Comparison of ENCODE assay signal across 21 cellular contexts in the genomic region with DNA sequence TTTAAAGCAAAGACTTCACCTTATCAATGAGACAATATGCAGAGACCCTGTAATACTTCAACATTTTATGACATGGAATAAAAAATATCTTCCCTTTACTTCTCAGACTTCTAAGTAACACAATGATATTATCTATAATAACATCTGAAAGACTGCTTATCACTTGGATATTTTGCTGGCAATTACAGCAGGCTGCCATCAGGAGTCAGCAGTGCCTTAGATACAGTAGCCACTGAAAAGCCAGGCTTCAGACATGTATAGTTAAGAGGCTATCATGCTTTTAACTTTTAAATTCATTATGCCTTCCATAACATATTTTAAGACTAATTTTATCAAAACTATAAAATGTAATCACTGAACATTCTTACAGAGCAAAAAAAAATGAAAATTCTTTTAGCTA.
A peak's percentile ranks its signal among the peaks of the same experiment; 100 is the strongest.
DNase-seq lines count a peak whose midpoint lies in the region; ATAC-seq and TF ChIP-seq lines count a peak whose summit lies in the region.
"Had no signal": no experiment of that assay in that cellular context is flagged by ENCODE, and none has a peak within 500 bp of the region (broad histone marks: within the 10 kb centered on the region; RNA-seq: fewer than 3 reads in every experiment).

No MANE protein-coding gene starts in this region.

- no peaks in the 10 kb centered on the region for H4K20me1 ChIP-seq in Loucy (ENCODE audit: insufficient read depth, low read length, poor library complexity, severe bottlenecking)

- no peaks in the 10 kb centered on the region for H3K79me2 ChIP-seq in Loucy (ENCODE audit: insufficient read depth, low read length)

- peak; percentile 14; the same call in 1 of the 2 replicates for TF ChIP-seq CTCF in Loucy (conservative IDR thresholded peaks at IDR 0.05; ENCODE audit: low read length)
- no peak for TF ChIP-seq CTCF in WTC11 (IDR thresholded peaks at IDR 0.05)
- TF ChIP-seq CTCF in progenitor cell of endocrine pancreas (IDR thresholded peaks at IDR 0.05; ENCODE audit: unreplicated experiment) = peak; percentile 15

- H3K27ac Mint-ChIP-seq in WTC11 (no peak overlapping the region), progenitor cell of endocrine pancreas (no peak overlapping the region)
- H3K27ac Mint-ChIP-seq in stimulated activated naive B cell treated with anti-CD40 and anti-IgM and Interleukin-4, amounts not matched to agents 10 μg/mL and 1 μg/mL and 100 μg/mL, for 72 hours = no peak overlapping the region
- H3K27ac Mint-ChIP-seq: activated B cell treated with CpG ODN at 0.5 μM for 24 hours; activated T-helper 2 cell treated with anti-CD3 and anti-CD28 coated beads, Interferon-gamma antibody, Interleukin-2, Interleukin-4, amounts not matched to agents 10 μg/mL and 5 μg/mL and 100 μg/mL, durations not matched to agents 14 hours and 24 hours and 36 hours; CD8-positive, alpha-beta memory T cell; naive thymus-derived CD4-positive, alpha-beta T cell; stimulated activated naive CD8-positive, alpha-beta T cell treated with anti-CD3 and anti-CD28 coated beads, Interleukin-15, amount 100 ng/mL, for 72 hours had no signal

- peak; percentile 48 for ATAC-seq in WTC11
- no peak for ATAC-seq in GM21526 (IDR thresholded peaks at IDR 0.05; ENCODE audit: low FRiP score, unreplicated experiment)
- no peak for ATAC-seq in stimulated activated naive B cell treated with anti-CD40 and anti-IgM and Interleukin-4, amounts not matched to agents 10 μg/mL and 1 μg/mL and 100 μg/mL, for 72 hours (replicated peaks)
- ATAC-seq: GM12878; naive thymus-derived CD4-positive, alpha-beta T cell; psoas muscle; stimulated activated naive CD8-positive, alpha-beta T cell treated with anti-CD3 and anti-CD28 coated beads, Interleukin-15, amount 100 ng/mL, for 72 hours; upper lobe of right lung had no signal

- DNase-seq in DMS53 (lab: John Stamatoyannopoulos, UW) = peak; percentile 13
- DNase-seq in DMS53 treated with DMSO at 0.1 percent for 48 hours (lab: John Stamatoyannopoulos, UW; ENCODE audit: unreplicated experiment) = no peak
- DNase-seq in WTC11 (ENCODE audit: low spot score) = peak; percentile 15
- no peak for DNase-seq in progenitor cell of endocrine pancreas (ENCODE audit: low spot score, unreplicated experiment)
- no peak for DNase-seq in SW480 (ENCODE audit: low spot score)
- DNase-seq in stimulated activated naive B cell treated with anti-CD40 and anti-IgM and Interleukin-4, amounts not matched to agents 10 μg/mL and 1 μg/mL and 100 μg/mL, for 72 hours = no peak
- DNase-seq: activated B cell treated with CpG ODN at 0.5 μM for 24 hours; amniotic stem cell; CD8-positive, alpha-beta memory T cell; naive thymus-derived CD4-positive, alpha-beta T cell; NCI-H2029; NCI-H524 treated with DMSO at 0.1 percent for 48 hours; psoas muscle; stimulated activated naive CD8-positive, alpha-beta T cell treated with anti-CD3 and anti-CD28 coated beads, Interleukin-15, amount 100 ng/mL, for 72 hours; SW 1271; upper lobe of right lung had no signal

- H3F3A ChIP-seq in Loucy (ENCODE audit: low read depth) = no peaks in the 10 kb centered on the region

- H3K9me3 ChIP-seq in Loucy (ENCODE audit: insufficient read depth, low read depth, low read length) = peaks cover 5% of the 10 kb centered on the region; the same call in 1 of the 2 replicates
- H3K9me3 ChIP-seq: psoas muscle, upper lobe of right lung had no signal

- peaks cover 2% of the 10 kb centered on the region; the same call in 1 of the 2 replicates for H3K4me1 Mint-ChIP-seq in WTC11
- H3K4me1 Mint-ChIP-seq in progenitor cell of endocrine pancreas (ENCODE audit: low read depth) = no peaks in the 10 kb centered on the region
- no peaks in the 10 kb centered on the region for H3K4me1 Mint-ChIP-seq in stimulated activated naive B cell treated with anti-CD40 and anti-IgM and Interleukin-4, amounts not matched to agents 10 μg/mL and 1 μg/mL and 100 μg/mL, for 72 hours
- H3K4me1 Mint-ChIP-seq: activated B cell treated with CpG ODN at 0.5 μM for 24 hours; CD8-positive, alpha-beta memory T cell; naive thymus-derived CD4-positive, alpha-beta T cell; stimulated activated naive CD8-positive, alpha-beta T cell treated with anti-CD3 and anti-CD28 coated beads, Interleukin-15, amount 100 ng/mL, for 72 hours had no signal

- H3K4me3 ChIP-seq in Loucy (ENCODE audit: low read length, poor library complexity, severe bottlenecking) = no peak overlapping the region
- H3K4me3 ChIP-seq: GM12878, lung, psoas muscle, upper lobe of right lung had no signal

- H3K36me3 ChIP-seq in Loucy (ENCODE audit: insufficient read depth, low read length) = no peaks in the 10 kb centered on the region
- H3K36me3 ChIP-seq: upper lobe of right lung had no signal

- no peaks in the 10 kb centered on the region for H3K4me1 ChIP-seq in Loucy (ENCODE audit: insufficient read depth, low read length, poor library complexity, severe bottlenecking)
- H3K4me1 ChIP-seq: upper lobe of right lung had no signal

- H3K4me3 Mint-ChIP-seq in WTC11 = no peak overlapping the region
- H3K4me3 Mint-ChIP-seq in progenitor cell of endocrine pancreas (ENCODE audit: low read depth) = no peak overlapping the region
- no peak overlapping the region for H3K4me3 Mint-ChIP-seq in stimulated activated naive B cell treated with anti-CD40 and anti-IgM and Interleukin-4, amounts not matched to agents 10 μg/mL and 1 μg/mL and 100 μg/mL, for 72 hours
- H3K4me3 Mint-ChIP-seq: activated B cell treated with CpG ODN at 0.5 μM for 24 hours; CD8-positive, alpha-beta memory T cell; naive thymus-derived CD4-positive, alpha-beta T cell; stimulated activated naive CD8-positive, alpha-beta T cell treated with anti-CD3 and anti-CD28 coated beads, Interleukin-15, amount 100 ng/mL, for 72 hours had no signal

- POLR2A ChIA-PET in WTC11 (lab: Charles Lee) = no interaction called here

- H3K36me3 Mint-ChIP-seq in WTC11 = peaks cover 17% of the 10 kb centered on the region
- H3K36me3 Mint-ChIP-seq in progenitor cell of endocrine pancreas (ENCODE audit: insufficient read depth) = no peaks in the 10 kb centered on the region
- no peaks in the 10 kb centered on the region for H3K36me3 Mint-ChIP-seq in stimulated activated naive B cell treated with anti-CD40 and anti-IgM and Interleukin-4, amounts not matched to agents 10 μg/mL and 1 μg/mL and 100 μg/mL, for 72 hours
- H3K36me3 Mint-ChIP-seq: CD8-positive, alpha-beta memory T cell; naive thymus-derived CD4-positive, alpha-beta T cell had no signal

- H3K9me3 Mint-ChIP-seq in WTC11 (peaks cover 26% of the 10 kb centered on the region), progenitor cell of endocrine pancreas (ENCODE audit: low read depth) (peaks cover 9% of the 10 kb centered on the region)
- peaks cover 0 to 4% of the 10 kb centered on the region in 2 donors for H3K9me3 Mint-ChIP-seq in stimulated activated naive B cell treated with anti-CD40 and anti-IgM and Interleukin-4, amounts not matched to agents 10 μg/mL and 1 μg/mL and 100 μg/mL, for 72 hours
- H3K9me3 Mint-ChIP-seq: activated T-helper 2 cell treated with anti-CD3 and anti-CD28 coated beads, Interferon-gamma antibody, Interleukin-2, Interleukin-4, amounts not matched to agents 10 μg/mL and 5 μg/mL and 100 μg/mL, durations not matched to agents 14 hours and 24 hours and 36 hours had no signal

- CTCF ChIA-PET in WTC11 (lab: Charles Lee) = interaction anchor here (1.8 to 4.1 kb wide), 2 partner anchors 87 to 112 kb away, joined by 9 to 18 read pairs; no protein-coding TSS in a partner anchor

- no peak overlapping the region for H3K4me2 ChIP-seq in Loucy (ENCODE audit: low read depth, low read length, poor library complexity, severe bottlenecking)

- H2AFZ ChIP-seq in Loucy (ENCODE audit: low read length) = no peak overlapping the region

- no peaks in the 10 kb centered on the region for H3K27me3 ChIP-seq in Loucy (ENCODE audit: insufficient read depth, low read length, poor library complexity, severe bottlenecking)
- H3K27me3 ChIP-seq: upper lobe of right lung had no signal

- H3K9ac ChIP-seq in Loucy (ENCODE audit: low read depth, low read length, poor library complexity, severe bottlenecking) = no peak overlapping the region

- H3K9me2 ChIP-seq in Loucy (replicated peaks; ENCODE audit: low read depth, low read length) = no peaks in the 10 kb centered on the region

- H3K27me3 Mint-ChIP-seq in WTC11 (ENCODE audit: low read depth) (no peaks in the 10 kb centered on the region), progenitor cell of endocrine pancreas (no peaks in the 10 kb centered on the region)
- H3K27me3 Mint-ChIP-seq in stimulated activated naive B cell treated with anti-CD40 and anti-IgM and Interleukin-4, amounts not matched to agents 10 μg/mL and 1 μg/mL and 100 μg/mL, for 72 hours = peaks cover 0 to 11% of the 10 kb centered on the region in 2 donors
- H3K27me3 Mint-ChIP-seq: activated B cell treated with CpG ODN at 0.5 μM for 24 hours; stimulated activated naive CD8-positive, alpha-beta T cell treated with anti-CD3 and anti-CD28 coated beads, Interleukin-15, amount 100 ng/mL, for 72 hours had no signal

TF ChIP-seq in WTC11, 78 proteins besides CTCF, POLR2A, EP300 and RAD21 (continues in another document):
- no peak for TF ChIP-seq FOXP1 (CRISPR knock-in tag; IDR thresholded peaks at IDR 0.05; ENCODE audit: borderline replicate concordance)
- TF ChIP-seq E2F5 (CRISPR knock-in tag; IDR thresholded peaks at IDR 0.05) = no peak
- no peak for TF ChIP-seq EMX1 (CRISPR knock-in tag; IDR thresholded peaks at IDR 0.05)
- no peak for TF ChIP-seq ZNF121 (CRISPR knock-in tag; IDR thresholded peaks at IDR 0.05)
- TF ChIP-seq HMGA2 (CRISPR knock-in tag; IDR thresholded peaks at IDR 0.05) = no peak
- no peak for TF ChIP-seq ZNF423 (CRISPR knock-in tag; IDR thresholded peaks at IDR 0.05)
- no peak for TF ChIP-seq ZNF219 (CRISPR knock-in tag; IDR thresholded peaks at IDR 0.05; ENCODE audit: borderline replicate concordance)

Comparison
In these comparisons a context has a peak if more than half of its experiments do, and no peak if none do; other contexts are left out.
1. DNase-seq: peak in DMS53 (single experiment) and WTC11 (single experiment); none in DMS53 treated with DMSO at 0.1 percent for 48 hours (single experiment), progenitor cell of endocrine pancreas (single experiment), SW480 (single experiment) and stimulated activated naive B cell treated with anti-CD40 and anti-IgM and Interleukin-4, amounts not matched to agents 10 μg/mL and 1 μg/mL and 100 μg/mL, for 72 hours (single experiment).